23 cellular contexts compared by ENCODE assay signal in genomic region chr20:57163041-57163440, GRCh38.
"Had no signal": no experiment of that assay in that cellular context is flagged by ENCODE, and none has a peak within 500 bp of the region (broad histone marks: within the 10 kb centered on the region; RNA-seq: fewer than 3 reads in every experiment).

No MANE protein-coding gene starts in this region.

- H3K36me3 ChIP-seq: esophagus muscularis mucosa, gastroesophageal sphincter, heart left ventricle, lower lobe of right lung had no signal

- H3K9me3 ChIP-seq: esophagus muscularis mucosa, gastroesophageal sphincter, lower lobe of right lung, mucosa of descending colon had no signal

- FAIRE-seq: endothelial cell of umbilical vein, frontal cortex, kidney had no signal

- H3K4me1 ChIP-seq: esophagus muscularis mucosa, foreskin keratinocyte, gastroesophageal sphincter, lower lobe of right lung had no signal

- H3K4me3 ChIP-seq: coronary artery, dorsolateral prefrontal cortex, esophagus muscularis mucosa, gastroesophageal sphincter, heart left ventricle, hepatocyte, lower lobe of right lung, mucosa of descending colon had no signal

- H3K27ac ChIP-seq: coronary artery, esophagus muscularis mucosa, foreskin keratinocyte, gastroesophageal sphincter, hepatocyte, lower lobe of right lung had no signal

- ATAC-seq: foreskin keratinocyte, gastroesophageal sphincter, left colon, left lobe of liver, lower lobe of right lung, mucosa of descending colon had no signal

- H2AFZ ChIP-seq: hepatocyte had no signal

- DNase-seq: dermis blood vessel endothelial cell; dorsolateral prefrontal cortex; effector CD4-positive, alpha-beta T cell; effector memory CD4-positive, alpha-beta T cell; foreskin keratinocyte; immature natural killer cell; islet precursor cell; kidney; kidney glomerular epithelial cell; left colon; left ventricle myocardium superior; lower lobe of right lung; mesenchymal stem cell; mucosa of descending colon; naive B cell had no signal

- H3K79me2 ChIP-seq: hepatocyte had no signal

- H3K27me3 ChIP-seq: dorsolateral prefrontal cortex, heart left ventricle, hepatocyte had no signal

- H3K4me2 ChIP-seq: hepatocyte had no signal
